Comparison of ENCODE assay signal across 10 cellular contexts in the genomic region with DNA sequence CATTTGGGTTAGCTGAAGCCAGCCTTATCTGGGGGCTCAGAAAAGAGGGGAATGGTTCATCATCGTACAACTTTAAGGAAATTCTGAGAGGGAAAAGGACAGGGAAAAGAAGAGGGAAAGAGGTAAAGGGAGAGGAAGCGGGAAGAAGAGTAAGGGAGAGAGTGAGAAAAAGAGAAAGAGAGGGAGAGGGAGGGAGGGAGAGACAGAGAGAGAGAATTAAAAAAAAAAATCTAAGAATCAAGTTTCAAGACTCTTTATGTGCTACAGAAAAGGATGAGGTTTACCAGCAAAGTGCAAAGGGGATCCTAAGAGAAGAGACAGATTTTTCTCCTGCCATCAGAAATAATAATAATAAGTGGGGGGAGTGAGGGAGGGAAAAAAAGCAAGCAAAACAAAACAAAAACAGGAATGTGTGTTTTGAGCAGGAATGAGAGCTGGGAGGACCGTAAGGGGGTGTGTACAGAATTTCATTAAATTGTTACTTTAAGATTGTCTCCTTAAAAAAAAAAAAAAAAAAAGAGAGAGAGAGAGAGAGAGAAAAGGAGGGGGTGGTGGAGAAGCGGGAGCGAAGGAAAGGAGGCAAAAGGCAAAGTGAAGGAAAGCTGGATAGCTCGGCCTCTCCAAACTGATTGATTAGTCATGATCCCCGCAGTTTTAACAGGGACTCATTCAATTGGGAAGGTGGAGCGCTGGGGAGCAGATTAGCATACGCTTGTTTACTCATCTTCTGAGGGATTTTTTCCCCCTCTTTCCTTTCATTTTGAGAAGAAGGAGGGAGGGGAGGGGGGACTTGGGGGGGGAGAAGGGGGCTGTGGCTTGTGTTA. TPM values are rescaled to one million over a fixed set of nuclear protein-coding genes. Genes with fewer than 3 reads are reported as not detected.
DNase-seq lines count a peak whose midpoint lies in the region; ATAC-seq and TF ChIP-seq lines count a peak whose summit lies in the region.
"Had no signal": no experiment of that assay in that cellular context is flagged by ENCODE, and none has a peak within 500 bp of the region (broad histone marks: within the 10 kb centered on the region; RNA-seq: fewer than 3 reads in every experiment).

No MANE protein-coding gene starts in this region.

- intact Hi-C loops in body of pancreas (cut with DNase I) = loop anchor here (10.0 kb wide), 1 partner anchor 422 kb away; no protein-coding TSS in a partner anchor

- H3K4me1 ChIP-seq in NT2/D1 (ENCODE audit: insufficient read depth, insufficient read length) (no peaks in the 10 kb centered on the region), osteoblast (ENCODE audit: insufficient read depth, low read length) (peaks cover 49% of the 10 kb centered on the region), body of pancreas (peaks cover 23% of the 10 kb centered on the region)

- H3K27ac ChIP-seq in osteoblast (ENCODE audit: low read depth, low read length) = peak overlapping the region; percentile 82
- no peak overlapping the region for H3K27ac ChIP-seq in body of pancreas

- TF ChIP-seq CTCF in osteoblast (IDR thresholded peaks at IDR 0.05; ENCODE audit: extremely low read depth, low read depth, low read length) (no peak), body of pancreas (IDR thresholded peaks at IDR 0.05) (no peak)

- H3K27me3 ChIP-seq in NT2/D1 (ENCODE audit: insufficient read depth, insufficient read length) (peaks cover 5% of the 10 kb centered on the region), osteoblast (ENCODE audit: insufficient read depth, low read length) (no peaks in the 10 kb centered on the region), body of pancreas (peaks cover 0 to 13% of the 10 kb centered on the region in 2 donors)

- 24 to 33% methylated on average over 9 of the region's 9 CpGs for WGBS in body of pancreas, 2 donors

- no peaks in the 10 kb centered on the region for H4K20me1 ChIP-seq in osteoblast (ENCODE audit: insufficient read depth, low read length)

- H3K4me3 ChIP-seq in NT2/D1 (ENCODE audit: insufficient read length, low read depth) = peak overlapping the region; percentile 23
- peak overlapping the region; percentile 70 for H3K4me3 ChIP-seq in osteoblast (ENCODE audit: insufficient read depth, low read length)
- H3K4me3 ChIP-seq in body of pancreas = no peak overlapping the region

- no peak for TF ChIP-seq POLR2A in body of pancreas (IDR thresholded peaks at IDR 0.05)

- peak; percentile 50 for DNase-seq in Caki2 (ENCODE audit: low read depth)
- peak; percentile 81 for DNase-seq in NT2/D1 (ENCODE audit: low read depth, low spot score)
- peak; percentile 80 for DNase-seq in fibroblast of gingiva (ENCODE audit: low read depth)
- peak; percentile 94 for DNase-seq in osteoblast (ENCODE audit: insufficient read length, low spot score, missing footprints)
- no peak for DNase-seq in body of pancreas
- DNase-seq in NCI-H526 (lab: John Stamatoyannopoulos, UW) = no peak
- DNase-seq: stimulated activated CD4-positive, alpha-beta T cell treated with anti-CD3 and anti-CD28 coated beads, Interleukin-2, amount 100 ng/mL, for 48 hours had no signal

- no peak overlapping the region for H2AFZ ChIP-seq in osteoblast (ENCODE audit: low read length)

- in situ Hi-C loops in Caki2 (cut with HindIII; ENCODE audit: low pct_unique_long_range_greater_than_20kb, low sequenced_read_pairs) = no loop called here

- H3K36me3 ChIP-seq in NT2/D1 (ENCODE audit: insufficient read depth, insufficient read length, low read length) (no peaks in the 10 kb centered on the region), osteoblast (ENCODE audit: insufficient read depth, low read length) (no peaks in the 10 kb centered on the region), body of pancreas (replicated peaks in 1 of 2; ENCODE audit: insufficient read depth in 1 of 2, low read depth in 2 of 2) (no peaks in the 10 kb centered on the region)

- ATAC-seq in body of pancreas (no peak), GM21723 (IDR thresholded peaks at IDR 0.05; ENCODE audit: unreplicated experiment) (no peak), HG03159 (IDR thresholded peaks at IDR 0.05; ENCODE audit: unreplicated experiment) (no peak)

- H3K9ac ChIP-seq in NT2/D1 (ENCODE audit: insufficient read length, low read depth) = peak overlapping the region; percentile 74

- peaks cover 4% of the 10 kb centered on the region for H3K79me2 ChIP-seq in osteoblast (ENCODE audit: insufficient read depth, low read length)

- H3K9me3 ChIP-seq in NT2/D1 (ENCODE audit: insufficient read depth, low read length) (no peaks in the 10 kb centered on the region), osteoblast (ENCODE audit: low read depth, low read length) (no peaks in the 10 kb centered on the region), body of pancreas (no peaks in the 10 kb centered on the region)

- H3K4me2 ChIP-seq in osteoblast (ENCODE audit: insufficient read depth, low read length) = peak overlapping the region; percentile 87

RNA-seq across cellular contexts. Expression of a gene that starts 0.4 kb away (rescaled TPM):
- total RNA-seq in Caki2 (2014; rRNA removed; shearing (Covaris generic); ENCODE audit: low replicate concordance) = 1.2 and 1.9 TPM in 2 replicates
- 56.5 and 86.9 TPM in 2 replicates for total RNA-seq in osteoblast
- 1 to 10 TPM; 1.0 to 2.0 TPM for total RNA-seq in body of pancreas
- total RNA-seq: activated CD8-positive, alpha-beta memory T cell treated with anti-CD3 and anti-CD28 coated beads for 36 hours had no signal

Comparison
In these comparisons a context has a peak if more than half of its experiments do, and no peak if none do; other contexts are left out.
1. DNase-seq: peak in Caki2 (single experiment), NT2/D1 (single experiment), fibroblast of gingiva (single experiment) and osteoblast (single experiment); none in body of pancreas (0 of 4) and NCI-H526 (0 of 2).
2. H3K4me3 ChIP-seq: peak in NT2/D1 (single experiment) and osteoblast (single experiment); none in body of pancreas (0 of 2).
3. RNA of a gene that starts 0.4 kb away (total RNA-seq): 56.5 to 86.9 TPM in osteoblast; 1.0 to 2.0 TPM in body of pancreas and 1.2 to 1.9 TPM in Caki2; every median in the first group is over 10 times any median in the second.